8 cellular contexts compared by ENCODE assay signal in the genomic region with DNA sequence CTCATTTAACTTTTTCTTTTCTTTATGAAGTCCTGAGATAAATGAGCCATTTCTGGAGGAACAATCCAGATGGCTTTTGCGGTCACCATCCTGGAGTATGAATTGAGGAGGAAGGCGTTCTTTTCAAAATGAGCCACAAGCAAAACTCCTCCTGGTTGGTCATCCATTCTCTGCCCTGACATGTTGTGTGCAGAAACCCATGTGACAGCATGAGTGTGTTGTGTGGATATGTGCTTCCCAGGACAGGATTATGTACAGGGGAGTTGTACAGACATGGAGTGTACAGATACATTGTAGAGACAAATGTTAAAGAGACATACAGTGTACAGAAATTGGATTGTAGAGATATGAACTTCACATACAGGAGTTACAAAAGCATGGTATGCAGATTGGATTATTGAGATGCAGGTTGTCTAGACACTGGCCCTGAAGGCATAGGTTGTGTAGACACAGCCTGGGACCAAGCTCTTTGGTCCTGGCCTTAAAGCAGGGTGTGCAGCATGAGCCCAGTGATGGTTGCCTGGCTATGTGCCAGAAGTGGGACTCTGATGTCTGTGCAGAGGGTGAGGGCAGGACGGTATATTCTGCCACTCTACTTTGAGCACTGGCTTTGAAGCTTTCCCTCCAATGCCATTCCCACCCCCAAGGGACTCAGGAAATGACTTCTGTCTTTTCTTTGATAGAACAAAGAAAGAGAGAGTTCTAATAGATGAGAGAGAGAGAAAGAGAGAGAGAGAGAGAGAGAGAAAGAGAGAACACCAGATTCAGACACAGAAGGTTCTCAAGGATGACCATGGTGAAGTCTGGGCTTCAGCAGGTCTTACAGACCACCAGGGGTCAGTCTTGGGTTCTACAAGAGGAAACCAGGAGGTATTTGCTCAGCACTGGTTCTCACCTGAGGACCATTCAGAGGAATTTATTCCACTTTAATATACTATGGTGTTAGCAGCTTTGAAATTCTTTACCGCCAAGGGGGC.
DNase-seq lines count a peak whose midpoint lies in the region; ATAC-seq and TF ChIP-seq lines count a peak whose summit lies in the region.

No MANE protein-coding gene starts in this region.

- no peak overlapping the region for H2BK15ac ChIP-seq in H9 (ENCODE audit: low read depth, low read length)

- H4K5ac ChIP-seq in H9 (ENCODE audit: insufficient read length, low read depth, low read length): no peak overlapping the region

- no peak overlapping the region for H3T11ph ChIP-seq in H9 (ENCODE audit: low read length)

- no peak overlapping the region for H3K4ac ChIP-seq in H9 (ENCODE audit: low read depth, low read length)

- peak; percentile 20 for DNase-seq in DMS79 (lab: John Stamatoyannopoulos, UW)
- peak; percentile 60 for DNase-seq in H9
- peak; percentile 71 for DNase-seq in NCI-H2196 treated with DMSO at 0.1 percent for 48 hours (lab: John Stamatoyannopoulos, UW; ENCODE audit: unreplicated experiment)
- no peak for DNase-seq in glutamatergic neuron
- no peak for DNase-seq in progenitor cell of endocrine pancreas (ENCODE audit: low spot score, unreplicated experiment)
- no peak for DNase-seq in UCSD-AML1 (lab: John Stamatoyannopoulos, UW; ENCODE audit: unreplicated experiment)

- no peak overlapping the region for H4K8ac ChIP-seq in H9 (replicated peaks; ENCODE audit: insufficient read length, low read depth, low read length)

- H4K91ac ChIP-seq in H9 (ENCODE audit: insufficient read length, low read depth, low read length): no peak overlapping the region

- H3K4me2 ChIP-seq in H9 (ENCODE audit: insufficient read depth, insufficient read length, low read length): no peak overlapping the region

- H3K4me1 Mint-ChIP-seq in H9: no peaks in the 10 kb centered on the region
- no peaks in the 10 kb centered on the region for H3K4me1 Mint-ChIP-seq in activated T-helper 17 cell treated with anti-CD3 and anti-CD28 coated beads, Interleukin-2, amount 50 U/mL, for 72 hours
- peaks cover 9% of the 10 kb centered on the region for H3K4me1 Mint-ChIP-seq in glutamatergic neuron (ENCODE audit: low read depth, unreplicated experiment)
- peaks cover 15% of the 10 kb centered on the region for H3K4me1 Mint-ChIP-seq in progenitor cell of endocrine pancreas (ENCODE audit: low read depth)

- H3K56ac ChIP-seq in H9 (ENCODE audit: insufficient read length, low read depth, low read length): no peak overlapping the region

- H3K79me2 ChIP-seq in H9 (ENCODE audit: insufficient read depth, low read length): no peaks in the 10 kb centered on the region

- H3K79me1 ChIP-seq in H9 (ENCODE audit: insufficient read depth, low read depth, low read length, poor library complexity, severe bottlenecking): no peaks in the 10 kb centered on the region

- no peak overlapping the region for H2BK12ac ChIP-seq in H9 (ENCODE audit: insufficient read length, low read depth, low read length)

- no peaks in the 10 kb centered on the region for H4K20me1 ChIP-seq in H9 (ENCODE audit: control insufficient read depth, insufficient read depth, insufficient read length)

- H3K27ac ChIP-seq in H9 (ENCODE audit: insufficient read length, low read depth, low read length): no peak overlapping the region

- no peak overlapping the region for H3K4me3 Mint-ChIP-seq in H9
- H3K4me3 Mint-ChIP-seq in activated T-helper 17 cell treated with anti-CD3 and anti-CD28 coated beads, Interleukin-2, amount 50 U/mL, for 72 hours: no peak overlapping the region
- no peak overlapping the region for H3K4me3 Mint-ChIP-seq in glutamatergic neuron (ENCODE audit: unreplicated experiment)
- H3K4me3 Mint-ChIP-seq in progenitor cell of endocrine pancreas (ENCODE audit: low read depth): no peak overlapping the region

- no peaks in the 10 kb centered on the region for H3K27me3 ChIP-seq in H9 (ENCODE audit: insufficient read depth, low read length)

- H3K9me3 Mint-ChIP-seq in H9: no peaks in the 10 kb centered on the region
- H3K9me3 Mint-ChIP-seq in activated T-helper 17 cell treated with anti-CD3 and anti-CD28 coated beads, Interleukin-2, amount 50 U/mL, for 72 hours: no peaks in the 10 kb centered on the region
- peaks cover 1% of the 10 kb centered on the region for H3K9me3 Mint-ChIP-seq in glutamatergic neuron (ENCODE audit: unreplicated experiment)
- H3K9me3 Mint-ChIP-seq in progenitor cell of endocrine pancreas (ENCODE audit: low read depth): no peaks in the 10 kb centered on the region

- no peak overlapping the region for H2BK5ac ChIP-seq in H9 (ENCODE audit: insufficient read length, low read length)

- no peak overlapping the region for H2AFZ ChIP-seq in H9 (ENCODE audit: low read length)

- no peaks in the 10 kb centered on the region for H3K23me2 ChIP-seq in H9 (ENCODE audit: insufficient read length, low read depth, low read length, poor library complexity, severe bottlenecking)

- no peak overlapping the region for H2AK5ac ChIP-seq in H9 (ENCODE audit: insufficient read length, low read length)

- no peaks in the 10 kb centered on the region for H3K4me1 ChIP-seq in H9 (ENCODE audit: insufficient read depth, low read length)

- H3K9ac ChIP-seq in H9 (ENCODE audit: extremely low read depth, insufficient read length, low read length): no peak overlapping the region

- H3K9me3 ChIP-seq in H9 (ENCODE audit: control insufficient read depth, low read depth, low read length): no peaks in the 10 kb centered on the region

- H3K27ac Mint-ChIP-seq in H9 (no peak overlapping the region; a peak in 1 of 7 replicates), glutamatergic neuron (ENCODE audit: unreplicated experiment) (no peak overlapping the region), progenitor cell of endocrine pancreas (no peak overlapping the region)
- H3K27ac Mint-ChIP-seq in activated T-helper 17 cell treated with anti-CD3 and anti-CD28 coated beads, Interleukin-2, amount 50 U/mL, for 72 hours: no peak overlapping the region

- H2BK20ac ChIP-seq in H9 (ENCODE audit: low read depth, low read length, poor library complexity, severe bottlenecking): no peak overlapping the region

- H3K18ac ChIP-seq in H9 (ENCODE audit: insufficient read length, low read depth, low read length): no peak overlapping the region

- peak; percentile 56 for ATAC-seq in activated T-helper 17 cell treated with anti-CD3 and anti-CD28 coated beads, Interleukin-2, amount 50 U/mL, for 72 hours (replicated peaks)
- ATAC-seq in GM19395 (IDR thresholded peaks at IDR 0.05; ENCODE audit: unreplicated experiment): no peak

- peak; percentile 88 for TF ChIP-seq CTCF in H9 (conservative IDR thresholded peaks at IDR 0.05)
- TF ChIP-seq CTCF in glutamatergic neuron (IDR thresholded peaks at IDR 0.05; ENCODE audit: partially characterized antibody, unreplicated experiment): peak; percentile 68
- peak; percentile 82 for TF ChIP-seq CTCF in progenitor cell of endocrine pancreas (IDR thresholded peaks at IDR 0.05; ENCODE audit: unreplicated experiment)

- H3K36me3 Mint-ChIP-seq in H9 (ENCODE audit: insufficient read depth in 1 of 3, low read depth in 3 of 3) (no peaks in the 10 kb centered on the region), glutamatergic neuron (ENCODE audit: unreplicated experiment) (no peaks in the 10 kb centered on the region), progenitor cell of endocrine pancreas (ENCODE audit: insufficient read depth) (no peaks in the 10 kb centered on the region)
- H3K36me3 Mint-ChIP-seq in activated T-helper 17 cell treated with anti-CD3 and anti-CD28 coated beads, Interleukin-2, amount 50 U/mL, for 72 hours (ENCODE audit: low read depth): no peaks in the 10 kb centered on the region

- no peak overlapping the region for H2BK120ac ChIP-seq in H9 (ENCODE audit: low read depth, low read length, poor library complexity, severe bottlenecking)

- no peak overlapping the region for H3K14ac ChIP-seq in H9 (ENCODE audit: insufficient read depth, low read length)

- no CpG with 5 or more reads among the region's 4 CpGs for WGBS in H9 (ENCODE audit: extremely low coverage, insufficient read length, low lambda C conversion rate)

- H3K27me3 Mint-ChIP-seq in H9 (ENCODE audit: low read depth) (no peaks in the 10 kb centered on the region; the same call in 1 of the 2 replicates), glutamatergic neuron (ENCODE audit: unreplicated experiment) (peaks cover 1% of the 10 kb centered on the region), progenitor cell of endocrine pancreas (peaks cover 2% of the 10 kb centered on the region)
- peaks cover 4% of the 10 kb centered on the region for H3K27me3 Mint-ChIP-seq in activated T-helper 17 cell treated with anti-CD3 and anti-CD28 coated beads, Interleukin-2, amount 50 U/mL, for 72 hours

- H3K23ac ChIP-seq in H9 (ENCODE audit: insufficient read length, low read depth, low read length): no peak overlapping the region

Comparison
In these comparisons a context has a peak if more than half of its experiments do, and no peak if none do; other contexts are left out.
1. DNase-seq: peak in DMS79 (single experiment), H9 (single experiment) and NCI-H2196 treated with DMSO at 0.1 percent for 48 hours (single experiment); none in glutamatergic neuron (single experiment), progenitor cell of endocrine pancreas (single experiment) and UCSD-AML1 (single experiment).
2. Peak in every context shown above with its lines, with median percentiles within 50 percentile points of each other: CTCF ChIP-seq.